8 cellular contexts compared by ENCODE assay signal in the genomic region with DNA sequence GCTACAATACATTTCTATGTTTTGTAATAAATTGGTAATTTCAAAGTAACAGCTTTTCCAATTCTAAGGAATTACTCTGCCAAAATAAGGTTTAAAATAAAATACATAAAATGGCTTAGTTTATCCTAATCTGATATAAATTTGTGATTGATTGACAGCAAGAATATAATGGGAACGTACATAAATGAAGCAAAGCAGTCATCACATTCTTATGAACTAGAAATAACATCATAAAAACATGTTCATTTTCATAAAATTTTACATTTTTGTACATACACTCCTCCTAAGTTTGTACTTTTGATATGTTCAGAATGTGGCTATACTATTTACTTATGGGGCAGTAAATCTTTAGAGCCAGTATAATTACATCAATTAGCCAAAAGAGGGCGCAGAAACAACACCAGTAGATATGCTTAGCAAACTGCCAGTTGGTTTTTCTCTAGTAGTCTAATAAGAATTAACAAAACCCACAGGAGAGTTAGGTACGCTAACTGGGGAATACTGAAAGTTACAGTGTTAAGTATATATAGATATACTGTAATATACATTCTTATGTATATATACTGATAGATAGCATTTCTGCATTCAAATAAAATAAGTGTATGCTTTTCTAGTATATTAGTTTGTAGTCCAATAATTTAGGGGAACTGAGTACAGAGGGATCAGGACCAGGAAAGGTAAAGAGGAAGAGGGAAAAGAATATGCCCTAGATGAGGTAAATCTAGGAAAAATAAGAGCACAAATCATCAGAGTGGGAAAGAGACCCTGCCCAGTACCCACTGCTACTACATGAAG.
DNase-seq lines count a peak whose midpoint lies in the region; ATAC-seq and TF ChIP-seq lines count a peak whose summit lies in the region.

No MANE protein-coding gene starts in this region.

- peak; percentile 85 for ATAC-seq in GM18505 (IDR thresholded peaks at IDR 0.05; ENCODE audit: unreplicated experiment)
- ATAC-seq in HG02885 (IDR thresholded peaks at IDR 0.05; ENCODE audit: poor library complexity, unreplicated experiment), result peak; percentile 93

- TF ChIP-seq CTCF in AG10803 (conservative IDR thresholded peaks at IDR 0.05; ENCODE audit: low read length) (peak; percentile 74), adrenal gland (IDR thresholded peaks at IDR 0.05) (peak; percentile 50 to 72 (median 66)), tibial artery (IDR thresholded peaks at IDR 0.05) (peak; percentile 44 to 48)

- intact Hi-C loops in adrenal gland (cut with DNase I) (loop anchor here in 1 of 2 donors (5.0 kb wide), 1 partner anchor 151 kb away; no protein-coding TSS in a partner anchor), tibial artery (cut with DNase I; ENCODE audit: low total_unique reads) (no loop called here)

- no peaks in the 10 kb centered on the region for H3K4me1 ChIP-seq in adrenal gland (replicated peaks in 1 of 2)
- H3K4me1 ChIP-seq in tibial artery, result no peaks in the 10 kb centered on the region

- DNase-seq in AG10803 (ENCODE audit: low read depth) (peak; percentile 75), NCI-H1694 treated with DMSO at 0.1 percent for 48 hours (lab: John Stamatoyannopoulos, UW) (peak; percentile 87), adrenal gland (peak in 1 of 7 donors; percentile 13), iPS DF 4.7 (ENCODE audit: extremely low read depth, low spot score) (peak; percentile 5), tibial artery (no peak)
- DNase-seq in stimulated activated naive CD4-positive, alpha-beta T cell treated with Interleukin-2 at 50 U/mL for 16 hours (lab: John Stamatoyannopoulos, UW), result no peak

- H3K36me3 ChIP-seq in adrenal gland (replicated peaks in 1 of 2) (no peaks in the 10 kb centered on the region), tibial artery (peaks cover 0 to 6% (median 5%) of the 10 kb centered on the region in 3 donors)

- H3K27me3 ChIP-seq in adrenal gland (no peaks in the 10 kb centered on the region), tibial artery (no peaks in the 10 kb centered on the region)

- H3K4me3 ChIP-seq in AG10803 (ENCODE audit: low read length) (no peak overlapping the region), adrenal gland (no peak overlapping the region), tibial artery (no peak overlapping the region)

- H3K9me3 ChIP-seq in adrenal gland (replicated peaks in 1 of 3), result no peaks in the 10 kb centered on the region
- no peaks in the 10 kb centered on the region for H3K9me3 ChIP-seq in tibial artery

- WGBS in adrenal gland, 4 donors, result 46 to 58% (median 52%) methylated on average over 3 of the region's 3 CpGs

- H3K27ac ChIP-seq in adrenal gland (no peak overlapping the region), tibial artery (no peak overlapping the region)

- TF ChIP-seq POLR2A in GM18505 (IDR thresholded peaks at IDR 0.05; ENCODE audit: borderline replicate concordance, extremely low read depth, insufficient read depth, insufficient read length), result no peak
- no peak for TF ChIP-seq POLR2A in adrenal gland (IDR thresholded peaks at IDR 0.05)

Comparison
In these comparisons a context has a peak if more than half of its experiments do, and no peak if none do; other contexts are left out.
1. DNase-seq: peak in AG10803 (single experiment), NCI-H1694 treated with DMSO at 0.1 percent for 48 hours (single experiment) and iPS DF 4.7 (single experiment); none in tibial artery (0 of 2) and stimulated activated naive CD4-positive, alpha-beta T cell treated with Interleukin-2 at 50 U/mL for 16 hours (single experiment).
2. Peak in every context shown above with its lines, with median percentiles within 50 percentile points of each other: CTCF ChIP-seq.